Comparison of ENCODE assay signal across 11 cellular contexts in genomic region chr15:98807262-98807661, GRCh38.
DNase-seq lines count a peak whose midpoint lies in the region; ATAC-seq lines count a peak whose summit lies in the region.
"Had no signal": no experiment of that assay in that cellular context is flagged by ENCODE, and none has a peak within 500 bp of the region (broad histone marks: within the 10 kb centered on the region; RNA-seq: fewer than 3 reads in every experiment).

No MANE protein-coding gene starts in this region.

- H3K36me3 ChIP-seq in adipocyte (ENCODE audit: control insufficient read depth, insufficient read depth, low read length, severe bottlenecking) = no peaks in the 10 kb centered on the region
- H3K36me3 ChIP-seq: ascending aorta had no signal

- no peak overlapping the region for H3K4me3 ChIP-seq in adipocyte (ENCODE audit: low read length)
- H3K4me3 ChIP-seq: ascending aorta had no signal

- peaks cover 11% of the 10 kb centered on the region for H3K4me1 ChIP-seq in adipocyte (ENCODE audit: control insufficient read depth, insufficient read depth, low read length)

- DNase-seq in SKM-1 treated with dmso at 0.1 percent for 144 hours (lab: John Stamatoyannopoulos, UW; ENCODE audit: unreplicated experiment) = peak; percentile 13
- DNase-seq in SKM-1 (lab: John Stamatoyannopoulos, UW; ENCODE audit: unreplicated experiment) = no peak
- DNase-seq in adipocyte (ENCODE audit: low read depth) = peak; percentile 94
- no peak for DNase-seq in Right ventricle myocardium superior
- peak; percentile 55 for DNase-seq in superior temporal gyrus (ENCODE audit: extremely low spot score)
- DNase-seq in NCI-H2171 (lab: John Stamatoyannopoulos, UW) = no peak
- DNase-seq in DMS114 treated with DMSO at 0.1 percent for 48 hours (lab: John Stamatoyannopoulos, UW; ENCODE audit: unreplicated experiment) = no peak
- DNase-seq: AML-193, Karpas-422 had no signal

- H3K27me3 ChIP-seq in adipocyte (replicated peaks; ENCODE audit: control insufficient read depth, insufficient read depth, low read length) = no peaks in the 10 kb centered on the region
- H3K27me3 ChIP-seq: ascending aorta had no signal

- H3K9me3 ChIP-seq in adipocyte (ENCODE audit: control insufficient read depth, low read length) = no peaks in the 10 kb centered on the region
- H3K9me3 ChIP-seq: ascending aorta had no signal

- H3K9ac ChIP-seq in adipocyte (ENCODE audit: low read length) = no peak overlapping the region

- ATAC-seq in Right ventricle myocardium superior (ENCODE audit: poor library complexity) = peak; percentile 37
- ATAC-seq in HG02623 (IDR thresholded peaks at IDR 0.05; ENCODE audit: unreplicated experiment) = no peak

- intact Hi-C loops in Right ventricle myocardium superior (cut with DNase I) = no loop called here

Comparison
In these comparisons a context has a peak if more than half of its experiments do, and no peak if none do; other contexts are left out.
1. DNase-seq: peak in SKM-1 treated with dmso at 0.1 percent for 144 hours (single experiment), adipocyte (single experiment) and superior temporal gyrus (single experiment); none in SKM-1 (single experiment), Right ventricle myocardium superior (single experiment), NCI-H2171 (single experiment) and DMS114 treated with DMSO at 0.1 percent for 48 hours (single experiment).